ENCODE assay signal across 20 cellular contexts in genomic region chr16:7315813-7316212, GRCh38. TPM values are rescaled to one million over a fixed set of nuclear protein-coding genes. Genes with fewer than 3 reads are reported as not detected.
"Had no signal": no experiment of that assay in that cellular context is flagged by ENCODE, and none has a peak within 500 bp of the region (broad histone marks: within the 10 kb centered on the region; RNA-seq: fewer than 3 reads in every experiment).

No MANE protein-coding gene starts in this region.

- H3K9me3 ChIP-seq: lower lobe of right lung, tibial nerve had no signal

- H3K4me1 ChIP-seq: gastroesophageal sphincter, heart right ventricle, lower lobe of right lung, tibial nerve had no signal

- ATAC-seq: activated CD8-positive, alpha-beta memory T cell treated with anti-CD3 and anti-CD28 coated beads, Interleukin-2, amount 10 ng/mL, durations not matched to agents 7 days and 5 days; esophagus mucosa; gastroesophageal sphincter; lower lobe of right lung; natural killer cell treated with Interleukin-12 subunit alpha and Interleukin-12 subunit beta and Interleukin-15 and Interleukin-18, amount 100 ng/mL, for 72 hours had no signal

- H3K27ac ChIP-seq: gastroesophageal sphincter, heart right ventricle, lower lobe of right lung, skin epidermis, tibial nerve had no signal

- H3K27me3 ChIP-seq: heart right ventricle, tibial nerve had no signal

- DNase-seq: activated CD4-positive, alpha-beta memory T cell treated with anti-CD3 and anti-CD28 coated beads, Interleukin-2, amount 10 ng/mL, durations not matched to agents 7 days and 5 days; activated CD4-positive, alpha-beta T cell treated with anti-CD3 and anti-CD28 coated beads for 48 hours; activated CD4-positive, CD25-positive, alpha-beta regulatory T cell; activated CD8-positive, alpha-beta memory T cell treated with anti-CD3 and anti-CD28 coated beads, Interleukin-2, amount 10 ng/mL, durations not matched to agents 7 days and 5 days; effector CD8-positive, alpha-beta T cell; heart right ventricle; immature natural killer cell; lower lobe of right lung; retina; stimulated activated CD4-positive, alpha-beta T cell treated with anti-CD3 and anti-CD28 coated beads, Interleukin-15, amount 100 ng/mL, for 24 hours; stimulated activated CD4-positive, alpha-beta T cell treated with anti-CD3 and anti-CD28 coated beads, Interleukin-2, amount 100 ng/mL, for 48 hours; T-helper 9 cell had no signal

- H3K4me3 ChIP-seq: gastroesophageal sphincter, heart right ventricle, lower lobe of right lung, skin epidermis, tibial nerve had no signal

- H3K36me3 ChIP-seq: gastroesophageal sphincter, heart right ventricle, lower lobe of right lung, tibial nerve had no signal

RNA-seq across cellular contexts. Expression of gene RBFOX1, which starts 16.8 kb away (rescaled TPM):
- total RNA-seq: activated CD4-positive, alpha-beta memory T cell treated with anti-CD3 and anti-CD28 coated beads, Interleukin-2, amount 10 ng/mL, durations not matched to agents 7 days and 5 days; activated CD8-positive, alpha-beta memory T cell treated with anti-CD3 and anti-CD28 coated beads, Interleukin-2, amount 10 ng/mL, durations not matched to agents 7 days and 5 days; bronchial epithelial cell; chondrocyte; esophagus mucosa; lower lobe of right lung; natural killer cell treated with Interleukin-12 subunit alpha and Interleukin-12 subunit beta and Interleukin-15 and Interleukin-18, amount 100 ng/mL, for 72 hours; posterior vena cava had no signal
- polyA plus RNA-seq: immature natural killer cell had no signal
